ENCODE assay signal across 17 cellular contexts in the genomic region with DNA sequence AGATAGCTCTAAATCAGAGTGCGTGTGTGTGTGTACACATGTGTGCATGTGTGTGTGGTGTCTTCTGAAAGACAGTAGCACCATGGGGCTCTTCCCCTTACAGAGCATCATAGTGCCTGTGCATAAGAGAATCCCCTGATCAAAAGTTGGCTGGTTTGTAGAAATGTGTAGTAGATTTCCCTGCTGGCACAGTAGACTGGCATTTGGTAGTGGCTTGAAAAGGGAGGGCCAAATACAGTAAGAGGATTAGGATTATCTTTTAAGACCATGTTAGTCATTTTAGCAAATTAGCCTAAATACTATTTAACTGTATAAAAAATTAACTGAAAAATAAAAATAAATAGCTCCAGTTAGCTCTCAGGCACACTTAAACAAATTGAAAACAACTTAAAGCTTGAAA.
A peak's percentile ranks its signal among the peaks of the same experiment; 100 is the strongest.
DNase-seq lines count a peak whose midpoint lies in the region; ATAC-seq and TF ChIP-seq lines count a peak whose summit lies in the region.
"Had no signal": no experiment of that assay in that cellular context is flagged by ENCODE, and none has a peak within 500 bp of the region (broad histone marks: within the 10 kb centered on the region; RNA-seq: fewer than 3 reads in every experiment).

No MANE protein-coding gene starts in this region.

- H3K4me3 ChIP-seq in WERI-Rb-1 (ENCODE audit: low read depth, low read length): no peak overlapping the region
- H3K4me3 ChIP-seq: BLaER1 had no signal

- 0 out of 2 replicates have a peak, but pooled peaks cover 2% of the 10 kb centered on the region for H3K36me3 ChIP-seq in WERI-Rb-1

- peaks cover 3% of the 10 kb centered on the region for H3K9me3 ChIP-seq in WERI-Rb-1 (ENCODE audit: severe bottlenecking)
- H3K9me3 ChIP-seq: Caco-2 had no signal

- H3K27ac ChIP-seq in WERI-Rb-1: peak overlapping the region; percentile 77
- H3K27ac ChIP-seq: 22Rv1, BLaER1, C4-2B had no signal

- H3K27me3 ChIP-seq in WERI-Rb-1 (ENCODE audit: insufficient read depth, low read depth, severe bottlenecking): no peaks in the 10 kb centered on the region
- H3K27me3 ChIP-seq: BLaER1 had no signal

- DNase-seq in D341Med (ENCODE audit: low spot score) (peak; percentile 65), NCI-H524 treated with DMSO at 0.1 percent for 48 hours (lab: John Stamatoyannopoulos, UW) (peak; percentile 52), WERI-Rb-1 (peak; percentile 26), mucosa of gallbladder (ENCODE audit: low spot score) (no peak), NCI-H2081 (lab: John Stamatoyannopoulos, UW) (no peak)
- DNase-seq: Caco-2; CD4-positive, CD25-positive, alpha-beta regulatory T cell; CD8-positive, alpha-beta T cell; DMS53; DND-41; GOT3; H7; HCEC 1CT had no signal

- no peak for TF ChIP-seq CTCF in WERI-Rb-1 (IDR thresholded peaks at IDR 0.05; ENCODE audit: low read depth, low read length)

- no peak for ATAC-seq in HG02571 (IDR thresholded peaks at IDR 0.05; ENCODE audit: unreplicated experiment)
- ATAC-seq: CD8-positive, alpha-beta T cell had no signal

Comparison
In these comparisons a context has a peak if more than half of its experiments do, and no peak if none do; other contexts are left out.
1. DNase-seq: peak in D341Med (single experiment), NCI-H524 treated with DMSO at 0.1 percent for 48 hours (single experiment) and WERI-Rb-1 (single experiment); none in mucosa of gallbladder (single experiment) and NCI-H2081 (0 of 2).